3 cellular contexts compared by ENCODE assay signal in genomic region chr5:99081711-99082110, GRCh38.
"Had no signal": no experiment of that assay in that cellular context is flagged by ENCODE, and none has a peak within 500 bp of the region (broad histone marks: within the 10 kb centered on the region; RNA-seq: fewer than 3 reads in every experiment).

No MANE protein-coding gene starts in this region.

- ATAC-seq: GM12878 had no signal

- DNase-seq: GDM1, GF-D8 had no signal

- H3K4me3 ChIP-seq: GM12878 had no signal
